3 cellular contexts compared by ENCODE assay signal in the genomic region with DNA sequence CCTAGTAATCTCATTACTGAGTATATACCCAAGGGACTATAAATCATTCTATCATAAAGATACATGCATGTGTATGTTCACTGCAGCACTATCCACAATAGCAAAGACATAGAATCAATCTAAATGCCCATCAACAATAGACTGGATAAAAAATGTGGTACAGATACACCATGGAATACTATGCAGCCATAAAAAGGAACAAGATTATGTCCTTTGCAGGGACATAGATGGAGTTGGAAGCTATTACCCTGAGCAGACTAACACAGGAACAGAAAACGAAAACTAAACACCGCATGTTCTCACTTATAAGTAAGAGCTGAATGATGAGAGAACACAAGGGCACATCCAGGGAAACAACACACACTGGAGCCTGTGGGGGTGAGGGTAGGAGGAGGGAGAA. TPM values are rescaled to one million over a fixed set of nuclear protein-coding genes. Genes with fewer than 3 reads are reported as not detected.
A peak's percentile ranks its signal among the peaks of the same experiment; 100 is the strongest.
DNase-seq lines count a peak whose midpoint lies in the region; ATAC-seq, FAIRE-seq and TF ChIP-seq lines count a peak whose summit lies in the region.
"Not testable (repeated sequence)": the region's sequence is repeated elsewhere in the genome, so short reads cannot be mapped to it uniquely, and the experiment has no call there.

No MANE protein-coding gene starts in this region.

- not testable (repeated sequence) for H4K91ac ChIP-seq in IMR-90 (ENCODE audit: insufficient read depth, low read depth, low read length)

- WGBS in IMR-90 (ENCODE audit: extremely low coverage in 2 of 2, insufficient read length in 1 of 2), 2 experiments, result 100% methylated on average over 2 of the region's 2 CpGs; no CpG with 5 or more reads in 1 of the 2 experiments
- 3% methylated on average over 2 of the region's 2 CpGs for WGBS in K562 (ENCODE audit: insufficient coverage, low coverage, missing lambda C conversion rate)

- not testable (repeated sequence) for H4K8ac ChIP-seq in IMR-90 (ENCODE audit: low read depth in 2 of 2, low read length in 2 of 2)

- POLR2A ChIA-PET in HEK293 (lab: Yijun Ruan, JAX); IMR-90 (lab: Charles Lee; ENCODE audit: unreplicated experiment); K562 (lab: Yijun Ruan, JAX): not testable (repeated sequence)

- not testable (repeated sequence) for H3K14ac ChIP-seq in IMR-90 (replicated peaks; ENCODE audit: low read depth, low read length)

- dilution Hi-C loops in IMR-90 (cut with HindIII; ENCODE audit: low sequenced_read_pairs, unreplicated experiment), result not testable (repeated sequence)

- H2BK5ac ChIP-seq in IMR-90 (ENCODE audit: low read depth, low read length, poor library complexity, severe bottlenecking), result not testable (repeated sequence)

- not testable (repeated sequence) for H3K9me1 ChIP-seq in IMR-90 (ENCODE audit: insufficient read depth, low read length); K562 (ENCODE audit: control insufficient read depth, insufficient read depth, low read length)

- intact Hi-C loops in IMR-90 (cut with micrococcal nuclease); K562 (cut with micrococcal nuclease): not testable (repeated sequence)

- in situ Hi-C loops in IMR-90 (cut with MboI; ENCODE audit: low sequenced_read_pairs); K562 (cut with MboI): not testable (repeated sequence)

- H3K79me2 ChIP-seq in K562 (ENCODE audit: control insufficient read depth, insufficient read depth, low read length), result not testable (repeated sequence)

- H2AFZ ChIP-seq in IMR-90 (replicated peaks; ENCODE audit: low read length, poor library complexity); K562 (ENCODE audit: low read depth, low read length): not testable (repeated sequence)

- H3K23ac ChIP-seq in IMR-90 (ENCODE audit: low read depth, low read length), result not testable (repeated sequence)

- not testable (repeated sequence) for FAIRE-seq in K562 (lab: Jason Lieb, UNC)

- not testable (repeated sequence) for H3K56ac ChIP-seq in IMR-90 (ENCODE audit: extremely low read depth, insufficient read depth, low read length)

- not testable (repeated sequence) for TF ChIP-seq RAD21 in IMR-90 (IDR thresholded peaks at IDR 0.05; ENCODE audit: low read length); K562 (CRISPR knock-in tag; conservative IDR thresholded peaks at IDR 0.05 in 1 of 2, IDR thresholded peaks at IDR 0.05 in 1 of 2)

- not testable (repeated sequence) for H4K5ac ChIP-seq in IMR-90 (ENCODE audit: low read depth, low read length)

- H3K4ac ChIP-seq in IMR-90 (ENCODE audit: low read depth, low read length), result not testable (repeated sequence)

- CTCF ChIA-PET in HEK293 (lab: Yijun Ruan, JAX); IMR-90 (lab: Yijun Ruan, JAX); K562 (lab: Yijun Ruan, JAX; ENCODE audit: low intra/inter-chr PET ratio): not testable (repeated sequence)

- not testable (repeated sequence) for H3K27me3 ChIP-seq in IMR-90 (ENCODE audit: control insufficient read depth, insufficient read depth, low read length); K562 (ENCODE audit: control insufficient read depth in 2 of 2, insufficient read depth in 2 of 2, low read length in 2 of 2)

- H3K4me3 ChIP-seq in HEK293 (ENCODE audit: low read depth, low read length); IMR-90 (ENCODE audit: insufficient read depth, low read depth, low read length); K562: not testable (repeated sequence)

- TF ChIP-seq EP300 in K562 (IDR thresholded peaks at IDR 0.05; ENCODE audit: low read length), result not testable (repeated sequence)

- peak overlapping the region; percentile 76; the same call in 1 of the 2 replicates for H2AK5ac ChIP-seq in IMR-90 (ENCODE audit: low read depth, low read length)

- not testable (repeated sequence) for H2BK15ac ChIP-seq in IMR-90 (ENCODE audit: low read depth, low read length)

- not testable (repeated sequence) for TF ChIP-seq CTCF in HEK293 (tag by site-specific recombination; IDR thresholded peaks at IDR 0.05); IMR-90 (conservative IDR thresholded peaks at IDR 0.05; ENCODE audit: low read depth, low read length); K562 (IDR thresholded peaks at IDR 0.05 in 2 of 3, conservative IDR thresholded peaks at IDR 0.05 in 1 of 3; ENCODE audit: insufficient read depth in 2 of 3, low read depth in 1 of 3, low read length in 3 of 3)

- H2BK120ac ChIP-seq in IMR-90 (ENCODE audit: low read depth, low read length), result peak overlapping the region; percentile 3; the same call in 1 of the 2 replicates

- not testable (repeated sequence) for H2AK9ac ChIP-seq in IMR-90 (replicated peaks; ENCODE audit: low read depth, low read length, poor library complexity)

- H3K9me3 ChIP-seq in HEK293 (ENCODE audit: control insufficient read depth, insufficient read depth, low read depth, low read length); IMR-90 (ENCODE audit: control insufficient read depth, insufficient read depth, low read length); K562 (replicated peaks; ENCODE audit: control insufficient read depth, insufficient read depth, low read depth, low read length): not testable (repeated sequence)

- H3K36me3 ChIP-seq in HEK293 (ENCODE audit: control insufficient read depth in 2 of 2, insufficient read depth in 1 of 2, low read length in 2 of 2); IMR-90 (ENCODE audit: control insufficient read depth, insufficient read depth, low read length); K562 (ENCODE audit: control insufficient read depth, insufficient read depth, low read length): not testable (repeated sequence)

- not testable (repeated sequence) for BruUV-seq in IMR-90 (replicated peaks; lab: Mats Ljungman, UMichigan); K562 (replicated peaks; lab: Mats Ljungman, UMichigan)

- ATAC-seq in IMR-90 (ENCODE audit: low read depth); K562: not testable (repeated sequence)

- not testable (repeated sequence) for H3K79me1 ChIP-seq in IMR-90 (ENCODE audit: low read depth in 1 of 2, low read length in 2 of 2)

- H3K27ac ChIP-seq in HEK293 (ENCODE audit: extremely low read depth, low read depth, low read length); IMR-90 (ENCODE audit: insufficient read depth, low read length); K562 (ENCODE audit: extremely low read depth, low read depth, low read length): not testable (repeated sequence)

- H3K4me1 ChIP-seq in HEK293 (ENCODE audit: control insufficient read depth, insufficient read depth, low read length); IMR-90 (ENCODE audit: control insufficient read depth, insufficient read depth, low read length); K562 (replicated peaks in 1 of 2; ENCODE audit: control insufficient read depth in 2 of 2, insufficient read depth in 2 of 2, low read length in 2 of 2): not testable (repeated sequence)

- peak overlapping the region; percentile 47; the same call in 1 of the 2 replicates for H2BK20ac ChIP-seq in IMR-90 (ENCODE audit: low read depth, low read length)

- DNase-seq in IMR-90; K562 (ENCODE audit: extremely low read depth in 1 of 4, low spot score in 3 of 4): not testable (repeated sequence)

- not testable (repeated sequence) for H4K20me1 ChIP-seq in IMR-90 (ENCODE audit: insufficient read depth, low read length); K562 (replicated peaks; ENCODE audit: control insufficient read depth, insufficient read depth, low read length)

- not testable (repeated sequence) for H3K4me2 ChIP-seq in IMR-90 (ENCODE audit: low read depth, low read length); K562 (ENCODE audit: insufficient read depth, low read length)

- H3K18ac ChIP-seq in IMR-90 (ENCODE audit: low read depth, low read length), result not testable (repeated sequence)

- TF ChIP-seq POLR2A in IMR-90 (IDR thresholded peaks at IDR 0.05; ENCODE audit: low read depth, low read length); K562 (conservative IDR thresholded peaks at IDR 0.05): not testable (repeated sequence)

- not testable (repeated sequence) for H3K9ac ChIP-seq in IMR-90 (ENCODE audit: low read depth, low read length); K562 (ENCODE audit: insufficient read depth in 1 of 2, low read depth in 2 of 2, low read length in 2 of 2)

RNA-seq across cellular contexts. Expression of gene AVEN, which starts 15.3 kb away (rescaled TPM):
- 17.6 and 26.4 TPM in 2 replicates for total RNA-seq in IMR-90 (2012; rRNA removed)
- polyA plus RNA-seq in IMR-90 (2012; rRNA removed), result 8.2 and 9.1 TPM in 2 replicates
- 3.0 and 7.7 TPM in 2 replicates for polyA plus RNA-seq in IMR-90 (2012; cell fraction: cytosol; rRNA removed)
- polyA plus RNA-seq in IMR-90 (2012; cell fraction: nucleus; rRNA removed; ENCODE audit: low replicate concordance), result 0.95 and 6.8 TPM in 2 replicates
- 0.49 and 0.77 TPM in 2 replicates for total RNA-seq in K562 (2011; cell fraction: chromatin; rRNA removed; ENCODE audit: low replicate concordance)
- 0.50 and 0.53 TPM in 2 replicates for total RNA-seq in K562 (2011; cell fraction: nucleolus; rRNA removed)
- total RNA-seq in K562 (2011; cell fraction: nucleoplasm; rRNA removed), result 1.2 and 1.4 TPM in 2 replicates
- total RNA-seq in K562 (2014; rRNA removed), result 4.7 and 6.4 TPM in 2 replicates
- 5.5 and 5.6 TPM in 2 replicates for total RNA-seq in K562 (2014; rRNA removed; fragmentation: Illumina TruSeq; extraction: Trizol)
- 3.7 and 3.9 TPM in 2 replicates for total RNA-seq in K562 (2015; rRNA removed; fragmentation: Illumina TruSeq; extraction: Trizol)
- total RNA-seq in K562 (2021), result 3.7 and 4.8 TPM in 2 replicates
- 2.8 and 2.9 TPM in 2 replicates for polyA plus RNA-seq in K562 (2011; rRNA removed)
- 0.95 and 2.0 TPM in 2 replicates for polyA plus RNA-seq in K562 (2011; cell fraction: cytosol; rRNA removed)
- 0.70 and 0.77 TPM in 2 replicates for polyA plus RNA-seq in K562 (2011; cell fraction: nucleus; rRNA removed)
- 4.7 and 4.8 TPM in 2 replicates for polyA plus RNA-seq in K562 (2012)
- polyA plus RNA-seq in K562 (2014; fragmentation: Illumina TruSeq; extraction: Trizol), result 3.2 and 4.8 TPM in 2 replicates
- polyA plus RNA-seq in K562 (2014; fragmentation: Nextera tagmentation; extraction: Ambion mirVana), result 1 to 10 TPM; 1.5 to 1.9 TPM
- polyA plus RNA-seq in K562 (2014; rRNA removed), result 3.3 and 4.7 TPM in 2 replicates
- 2.0 and 3.2 TPM in 2 replicates for polyA minus RNA-seq in K562 (2011; rRNA and poly(A)+ RNA removed)
- polyA minus RNA-seq in K562 (2011; cell fraction: cytosol; rRNA and poly(A)+ RNA removed), result 1.8 and 3.2 TPM in 2 replicates
- 0.40 and 1.1 TPM in 2 replicates for polyA minus RNA-seq in K562 (2011; cell fraction: nucleus; rRNA and poly(A)+ RNA removed)

RNA-seq across cellular contexts. Expression of gene EMC7, which starts 47.4 kb away (rescaled TPM):
- total RNA-seq in IMR-90 (2012; rRNA removed) (46.6 and 58.6 TPM in 2 replicates), K562 (2014; rRNA removed) (33.5 and 34.1 TPM in 2 replicates), K562 (2014; rRNA removed; fragmentation: Illumina TruSeq; extraction: Trizol) (43.2 and 50.4 TPM in 2 replicates), K562 (2015; rRNA removed; fragmentation: Illumina TruSeq; extraction: Trizol) (44.8 and 49.7 TPM in 2 replicates), K562 (2021) (56.4 and 63.7 TPM in 2 replicates)
- polyA plus RNA-seq in IMR-90 (2012; rRNA removed) (66.8 and 76.4 TPM in 2 replicates), K562 (2011; rRNA removed) (64.2 and 80.2 TPM in 2 replicates), K562 (2014; fragmentation: Illumina TruSeq; extraction: Trizol) (92.8 and 102 TPM in 2 replicates), K562 (2014; fragmentation: Nextera tagmentation; extraction: Ambion mirVana) (10 to 100 TPM; 25.8 to 48.3 TPM), K562 (2014; rRNA removed) (64.3 and 73.1 TPM in 2 replicates)
- 20.0 and 31.5 TPM in 2 replicates for polyA plus RNA-seq in IMR-90 (2012; cell fraction: cytosol; rRNA removed)
- 3.0 and 27.9 TPM in 2 replicates for polyA plus RNA-seq in IMR-90 (2012; cell fraction: nucleus; rRNA removed; ENCODE audit: low replicate concordance)
- 38.1 and 57.5 TPM in 2 replicates for total RNA-seq in K562 (2011; cell fraction: chromatin; rRNA removed; ENCODE audit: low replicate concordance)
- 52.8 and 58.4 TPM in 2 replicates for total RNA-seq in K562 (2011; cell fraction: nucleolus; rRNA removed)
- 81.1 and 92.0 TPM in 2 replicates for total RNA-seq in K562 (2011; cell fraction: nucleoplasm; rRNA removed)
- 25.4 and 37.1 TPM in 2 replicates for polyA plus RNA-seq in K562 (2011; cell fraction: cytosol; rRNA removed)
- 16.3 and 20.6 TPM in 2 replicates for polyA plus RNA-seq in K562 (2011; cell fraction: nucleus; rRNA removed)
- polyA plus RNA-seq in K562 (2012), result 63.4 and 94.4 TPM in 2 replicates
- 41.2 and 49.2 TPM in 2 replicates for polyA minus RNA-seq in K562 (2011; rRNA and poly(A)+ RNA removed)
- 12.5 and 15.9 TPM in 2 replicates for polyA minus RNA-seq in K562 (2011; cell fraction: cytosol; rRNA and poly(A)+ RNA removed)
- 3.8 and 11.6 TPM in 2 replicates for polyA minus RNA-seq in K562 (2011; cell fraction: nucleus; rRNA and poly(A)+ RNA removed)

RNA-seq across cellular contexts. Expression of gene PGBD4, which starts 47.6 kb away (rescaled TPM):
- total RNA-seq in IMR-90 (2012; rRNA removed) (1.3 and 1.9 TPM in 2 replicates), K562 (2014; rRNA removed) (2.2 TPM in 2 replicates), K562 (2014; rRNA removed; fragmentation: Illumina TruSeq; extraction: Trizol) (3.0 and 3.1 TPM in 2 replicates), K562 (2015; rRNA removed; fragmentation: Illumina TruSeq; extraction: Trizol) (2.9 and 3.3 TPM in 2 replicates), K562 (2021) (2.1 and 2.2 TPM in 2 replicates)
- polyA plus RNA-seq in IMR-90 (2012; rRNA removed) (0.75 and 0.89 TPM in 2 replicates), K562 (2011; rRNA removed) (4.3 and 4.9 TPM in 2 replicates), K562 (2014; fragmentation: Illumina TruSeq; extraction: Trizol) (3.0 and 3.4 TPM in 2 replicates), K562 (2014; fragmentation: Nextera tagmentation; extraction: Ambion mirVana) (1 to 10 TPM; 2.3 to 2.5 TPM), K562 (2014; rRNA removed) (2.7 and 3.2 TPM in 2 replicates)
- polyA plus RNA-seq in IMR-90 (2012; cell fraction: cytosol; rRNA removed), result 0.15 and 0.16 TPM in 2 replicates
- polyA plus RNA-seq in IMR-90 (2012; cell fraction: nucleus; rRNA removed; ENCODE audit: low replicate concordance), result 0.14 and 0.73 TPM in 2 replicates
- total RNA-seq in K562 (2011; cell fraction: chromatin; rRNA removed; ENCODE audit: low replicate concordance), result 6.3 and 11.2 TPM in 2 replicates
- total RNA-seq in K562 (2011; cell fraction: nucleolus; rRNA removed), result 6.7 and 7.0 TPM in 2 replicates
- 6.9 and 8.6 TPM in 2 replicates for total RNA-seq in K562 (2011; cell fraction: nucleoplasm; rRNA removed)
- 1.7 and 2.4 TPM in 2 replicates for polyA plus RNA-seq in K562 (2011; cell fraction: cytosol; rRNA removed)
- polyA plus RNA-seq in K562 (2011; cell fraction: nucleus; rRNA removed), result 3.4 and 3.7 TPM in 2 replicates
- polyA plus RNA-seq in K562 (2012), result 1.5 and 1.6 TPM in 2 replicates
- polyA minus RNA-seq in K562 (2011; rRNA and poly(A)+ RNA removed), result 6.2 and 6.4 TPM in 2 replicates
- 1.1 and 1.5 TPM in 2 replicates for polyA minus RNA-seq in K562 (2011; cell fraction: cytosol; rRNA and poly(A)+ RNA removed)
- polyA minus RNA-seq in K562 (2011; cell fraction: nucleus; rRNA and poly(A)+ RNA removed), result 4.7 and 8.2 TPM in 2 replicates
